ENCODE assay signal across 1 cellular context in genomic region chr18:51417643-51418483, GRCh38.
TF ChIP-seq lines count a peak whose summit lies in the region.

No MANE protein-coding gene starts in this region.

TF ChIP-seq in WTC11, 78 proteins besides CTCF, POLR2A, EP300 and RAD21 (continued from another document):
- peak; percentile 34; the same call in 1 of the 2 replicates for TF ChIP-seq FOXP4 (CRISPR knock-in tag; IDR thresholded peaks at IDR 0.05)
- peak; percentile 26; the same call in 1 of the 2 replicates for TF ChIP-seq ZBTB21 (CRISPR knock-in tag; IDR thresholded peaks at IDR 0.05; ENCODE audit: borderline replicate concordance)
- TF ChIP-seq ETV6 (CRISPR knock-in tag; IDR thresholded peaks at IDR 0.05), result peak; percentile 34; the same call in 1 of the 2 replicates
- peak; percentile 53; the same call in 1 of the 2 replicates for TF ChIP-seq AFF4 (CRISPR knock-in tag; IDR thresholded peaks at IDR 0.05; ENCODE audit: borderline replicate concordance)
